ENCODE assay signal across 1 cellular context in genomic region chr1:162372159-162373071, GRCh38.
TF ChIP-seq lines count a peak whose summit lies in the region.

No MANE protein-coding gene starts in this region.

TF ChIP-seq in HepG2, 621 proteins besides CTCF, POLR2A, EP300 and RAD21 (continues in another document):
- TF ChIP-seq TOPORS (CRISPR knock-in tag; IDR thresholded peaks at IDR 0.05) = no peak
- no peak for TF ChIP-seq FOXK2 (IDR thresholded peaks at IDR 0.05)
- TF ChIP-seq ZSCAN12 (CRISPR knock-in tag; IDR thresholded peaks at IDR 0.05) = no peak
- no peak for TF ChIP-seq BCL6 (CRISPR knock-in tag; IDR thresholded peaks at IDR 0.05)
- peak; percentile 68 for TF ChIP-seq HNF4A (CRISPR knock-in tag; IDR thresholded peaks at IDR 0.05)
- TF ChIP-seq TARDBP (CRISPR knock-in tag; IDR thresholded peaks at IDR 0.05) = no peak
- TF ChIP-seq NRL (CRISPR knock-in tag; IDR thresholded peaks at IDR 0.05; ENCODE audit: borderline replicate concordance) = no peak
- no peak for TF ChIP-seq REST (IDR thresholded peaks at IDR 0.05; ENCODE audit: borderline replicate concordance in 1 of 2, low read depth in 1 of 2, low read length in 2 of 2)
- TF ChIP-seq ZNF383 (CRISPR knock-in tag; IDR thresholded peaks at IDR 0.05; ENCODE audit: borderline replicate concordance) = no peak
- TF ChIP-seq MED13 (CRISPR knock-in tag; IDR thresholded peaks at IDR 0.05) = no peak
- no peak for TF ChIP-seq PAXIP1 (CRISPR knock-in tag; conservative IDR thresholded peaks at IDR 0.05)
- 0 out of 2 replicates have a peak, but pooled peaks have one; percentile 22 for TF ChIP-seq HNF4G (IDR thresholded peaks at IDR 0.05; ENCODE audit: borderline replicate concordance, low read depth, low read length)
- no peak for TF ChIP-seq HNF4G (CRISPR knock-in tag; IDR thresholded peaks at IDR 0.05; ENCODE audit: borderline replicate concordance, low read depth)
- no peak for TF ChIP-seq PTBP1 (IDR thresholded peaks at IDR 0.05; ENCODE audit: low read depth, low read length, poor library complexity, severe bottlenecking)
- TF ChIP-seq MED1 (CRISPR knock-in tag; IDR thresholded peaks at IDR 0.05) = no peak
- TF ChIP-seq ARID2 (CRISPR knock-in tag; IDR thresholded peaks at IDR 0.05; ENCODE audit: borderline replicate concordance) = no peak
- TF ChIP-seq PCBP2 (optimal IDR thresholded peaks at IDR 0.05; ENCODE audit: low read depth, low read length, poor library complexity, severe bottlenecking) = no peak
- no peak for TF ChIP-seq ARNT2 (CRISPR knock-in tag; IDR thresholded peaks at IDR 0.05; ENCODE audit: low read depth)
- peak; percentile 40 for TF ChIP-seq ZNF687 (CRISPR knock-in tag; IDR thresholded peaks at IDR 0.05)
- no peak for TF ChIP-seq ZNF563 (CRISPR knock-in tag; IDR thresholded peaks at IDR 0.05)
- TF ChIP-seq ZNF839 (CRISPR knock-in tag; IDR thresholded peaks at IDR 0.05; ENCODE audit: borderline replicate concordance) = no peak
- TF ChIP-seq ESRRA (CRISPR knock-in tag; IDR thresholded peaks at IDR 0.05; ENCODE audit: low read depth) = 0 out of 2 replicates have a peak, but pooled peaks have one; percentile 38
- TF ChIP-seq BCL3 (CRISPR knock-in tag; IDR thresholded peaks at IDR 0.05) = no peak
- TF ChIP-seq ZNF329 (CRISPR knock-in tag; IDR thresholded peaks at IDR 0.05; ENCODE audit: low read depth) = no peak
- TF ChIP-seq TFAP4 (IDR thresholded peaks at IDR 0.05; ENCODE audit: borderline replicate concordance, low read depth) = 0 out of 2 replicates have a peak, but pooled peaks have one; percentile 18
- no peak for TF ChIP-seq ELK4 (CRISPR knock-in tag; IDR thresholded peaks at IDR 0.05; ENCODE audit: borderline replicate concordance)
- no peak for TF ChIP-seq ZNF562 (CRISPR knock-in tag; IDR thresholded peaks at IDR 0.05; ENCODE audit: borderline replicate concordance)
- no peak for TF ChIP-seq NR2F6 (IDR thresholded peaks at IDR 0.05)
- TF ChIP-seq NR2F6 (CRISPR knock-in tag; IDR thresholded peaks at IDR 0.05) = peak; percentile 36; the same call in 1 of the 2 replicates
- TF ChIP-seq DMTF1 (CRISPR knock-in tag; IDR thresholded peaks at IDR 0.05) = no peak
- TF ChIP-seq SALL1 (CRISPR knock-in tag; IDR thresholded peaks at IDR 0.05) = 0 out of 2 replicates have a peak, but pooled peaks have one; percentile 24
- no peak for TF ChIP-seq SKIL (CRISPR knock-in tag; IDR thresholded peaks at IDR 0.05; ENCODE audit: borderline replicate concordance)
- TF ChIP-seq REL (CRISPR knock-in tag; conservative IDR thresholded peaks at IDR 0.05) = no peak
- no peak for TF ChIP-seq SRY (CRISPR knock-in tag; IDR thresholded peaks at IDR 0.05)
- TF ChIP-seq SPEN (CRISPR knock-in tag; IDR thresholded peaks at IDR 0.05; ENCODE audit: low read depth) = no peak
- no peak for TF ChIP-seq CHD2 (IDR thresholded peaks at IDR 0.05; ENCODE audit: low read depth, low read length)
